Comparison of ENCODE assay signal across 8 cellular contexts in the genomic region with DNA sequence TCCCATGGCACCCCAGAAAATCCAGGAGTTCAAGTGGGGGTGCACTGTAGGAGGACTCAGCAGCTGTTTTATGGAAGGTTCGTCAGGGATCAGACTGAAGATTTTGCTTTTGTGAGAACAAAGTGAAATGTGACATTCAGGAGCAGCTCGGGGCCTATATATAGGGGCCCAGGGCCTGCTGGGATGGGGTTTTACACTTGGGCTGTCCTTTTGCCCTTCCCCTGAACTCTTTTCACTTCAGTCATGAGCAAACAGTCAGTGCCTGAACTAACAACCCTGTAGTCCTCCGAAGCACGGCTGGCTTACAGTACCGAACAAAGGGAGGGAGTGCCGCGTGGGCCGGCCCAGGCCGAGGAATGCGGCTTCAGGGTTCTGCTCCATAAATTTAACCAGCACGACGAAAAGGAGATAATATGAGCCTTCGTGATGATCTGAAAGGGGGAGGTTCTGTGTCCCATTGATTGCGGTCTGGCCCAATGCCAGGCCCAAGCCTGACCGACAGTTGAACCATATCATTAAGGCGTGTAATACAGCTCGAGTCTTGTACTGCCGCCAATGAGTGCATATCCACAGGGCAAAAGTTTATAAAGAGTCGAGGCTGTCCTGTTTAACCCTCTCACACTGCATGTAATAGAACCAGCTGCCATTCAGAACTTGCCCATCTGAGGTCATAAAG.
DNase-seq lines count a peak whose midpoint lies in the region; ATAC-seq and TF ChIP-seq lines count a peak whose summit lies in the region.

No MANE protein-coding gene starts in this region.

- no peaks in the 10 kb centered on the region for H3K9me3 Mint-ChIP-seq in T-helper 2 cell treated with Interferon-gamma antibody and Interleukin-4, amounts not matched to agents 5 μg/mL and 100 μg/mL, for 36 hours
- no peaks in the 10 kb centered on the region for H3K9me3 Mint-ChIP-seq in neural crest cell

- H3K27me3 Mint-ChIP-seq in T-helper 2 cell treated with Interferon-gamma antibody and Interleukin-4, amounts not matched to agents 5 μg/mL and 100 μg/mL, for 36 hours (ENCODE audit: low read depth): no peaks in the 10 kb centered on the region
- H3K27me3 Mint-ChIP-seq in neural crest cell (ENCODE audit: low read depth): no peaks in the 10 kb centered on the region

- H3K36me3 Mint-ChIP-seq in T-helper 2 cell treated with Interferon-gamma antibody and Interleukin-4, amounts not matched to agents 5 μg/mL and 100 μg/mL, for 36 hours (ENCODE audit: low read depth): peaks cover 43% of the 10 kb centered on the region
- peaks cover 7% of the 10 kb centered on the region for H3K36me3 Mint-ChIP-seq in neural crest cell (ENCODE audit: low read depth)

- H3K4me3 Mint-ChIP-seq in T-helper 2 cell treated with Interferon-gamma antibody and Interleukin-4, amounts not matched to agents 5 μg/mL and 100 μg/mL, for 36 hours: peak overlapping the region; percentile 69
- H3K4me3 Mint-ChIP-seq in neural crest cell: no peak overlapping the region

- TF ChIP-seq CTCF in LNCaP clone FGC (IDR thresholded peaks at IDR 0.05; ENCODE audit: control insufficient read depth, extremely low read depth, insufficient read depth) (no peak), neural crest cell (conservative IDR thresholded peaks at IDR 0.05) (no peak)

- DNase-seq in DMS153 (lab: John Stamatoyannopoulos, UW) (peak; percentile 81), LNCaP clone FGC (ENCODE audit: low read depth) (peak; percentile 82), fibroblast of gingiva (ENCODE audit: low read depth) (peak; percentile 95), neural crest cell (ENCODE audit: low read depth, low spot score) (no peak), NCI-H524 (lab: John Stamatoyannopoulos, UW) (no peak)
- no peak for DNase-seq in T-helper 2 cell treated with Interferon-gamma antibody and Interleukin-4, amounts not matched to agents 5 μg/mL and 100 μg/mL, for 36 hours (ENCODE audit: low spot score)

- no peak for ATAC-seq in HG03521 (IDR thresholded peaks at IDR 0.05; ENCODE audit: unreplicated experiment)
- ATAC-seq in GM19351 (IDR thresholded peaks at IDR 0.05; ENCODE audit: unreplicated experiment): no peak

- peaks cover 79% of the 10 kb centered on the region for H3K4me1 Mint-ChIP-seq in T-helper 2 cell treated with Interferon-gamma antibody and Interleukin-4, amounts not matched to agents 5 μg/mL and 100 μg/mL, for 36 hours (ENCODE audit: low read depth)
- peaks cover 24% of the 10 kb centered on the region for H3K4me1 Mint-ChIP-seq in neural crest cell

- H3K27ac Mint-ChIP-seq in T-helper 2 cell treated with Interferon-gamma antibody and Interleukin-4, amounts not matched to agents 5 μg/mL and 100 μg/mL, for 36 hours: peak overlapping the region; percentile 87
- H3K27ac Mint-ChIP-seq in neural crest cell (ENCODE audit: unreplicated experiment): peak overlapping the region; percentile 4

- H3K4me3 ChIP-seq in LNCaP clone FGC (ENCODE audit: low read depth, low read length): no peak overlapping the region

Comparison
In these comparisons a context has a peak if more than half of its experiments do, and no peak if none do; other contexts are left out.
1. DNase-seq: peak in DMS153 (single experiment), LNCaP clone FGC (single experiment) and fibroblast of gingiva (single experiment); none in T-helper 2 cell treated with Interferon-gamma antibody and Interleukin-4, amounts not matched to agents 5 μg/mL and 100 μg/mL, for 36 hours (single experiment), neural crest cell (single experiment) and NCI-H524 (0 of 2).